3 cellular contexts compared by ENCODE assay signal in the genomic region with DNA sequence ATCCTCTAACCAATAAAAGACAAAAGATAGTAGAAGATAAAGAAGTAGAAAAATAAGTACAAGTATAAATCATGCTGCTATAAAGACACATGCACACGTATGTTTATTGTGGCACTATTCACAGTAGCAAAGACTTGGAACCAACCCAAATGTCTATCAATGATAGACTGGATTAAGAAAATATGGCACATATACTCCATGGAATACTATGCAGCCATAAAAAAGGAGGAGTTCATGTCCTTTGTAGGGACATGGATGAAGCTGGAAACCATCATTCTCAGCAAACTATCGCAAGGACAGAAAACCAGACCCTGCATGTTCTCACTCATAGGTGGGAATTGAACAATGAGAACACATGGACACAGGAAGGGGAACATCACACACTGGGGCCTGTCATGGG. TPM values are rescaled to one million over a fixed set of nuclear protein-coding genes. Genes with fewer than 3 reads are reported as not detected.
"Had no signal": no experiment of that assay in that cellular context is flagged by ENCODE, and none has a peak within 500 bp of the region (broad histone marks: within the 10 kb centered on the region; RNA-seq: fewer than 3 reads in every experiment).

No MANE protein-coding gene starts in this region.

RNA-seq across cellular contexts. Expression of a gene that starts 45.2 kb away (rescaled TPM):
- total RNA-seq: HepG2, HT-29, IMR-90 had no signal
- polyA plus RNA-seq: HepG2, IMR-90 had no signal
